ENCODE assay signal across 24 cellular contexts in genomic region chr6:124867126-124867525, GRCh38.
"Had no signal": no experiment of that assay in that cellular context is flagged by ENCODE, and none has a peak within 500 bp of the region (broad histone marks: within the 10 kb centered on the region; RNA-seq: fewer than 3 reads in every experiment).

No MANE protein-coding gene starts in this region.

- DNase-seq: effector memory CD4-positive, alpha-beta T cell; esophagus squamous epithelium; foreskin melanocyte; glutamatergic neuron; heart right ventricle; hippocampal formation; left cardiac atrium; left lung; mammary epithelial cell; mesendoderm; midbrain; naive thymus-derived CD4-positive, alpha-beta T cell; posterior cingulate gyrus; psoas muscle; right cardiac atrium; sigmoid colon; stimulated activated CD4-positive, alpha-beta T cell treated with anti-CD3 and anti-CD28 coated beads, Interleukin-2, amount 100 ng/mL, for 24 hours; stimulated activated CD4-positive, alpha-beta T cell treated with anti-CD3 and anti-CD28 coated beads, Interleukin-4, amount 100 ng/mL, for 24 hours; stimulated activated naive CD4-positive, alpha-beta T cell treated with Interleukin-2 at 50 U/mL for 16 hours; stomach; thyroid gland; trophoblast cell had no signal

- H3K27ac ChIP-seq: esophagus squamous epithelium, heart right ventricle, left lung, neural progenitor cell, psoas muscle, sigmoid colon, stomach, thyroid gland, vagina had no signal
